1 cellular context compared by ENCODE assay signal in the genomic region with DNA sequence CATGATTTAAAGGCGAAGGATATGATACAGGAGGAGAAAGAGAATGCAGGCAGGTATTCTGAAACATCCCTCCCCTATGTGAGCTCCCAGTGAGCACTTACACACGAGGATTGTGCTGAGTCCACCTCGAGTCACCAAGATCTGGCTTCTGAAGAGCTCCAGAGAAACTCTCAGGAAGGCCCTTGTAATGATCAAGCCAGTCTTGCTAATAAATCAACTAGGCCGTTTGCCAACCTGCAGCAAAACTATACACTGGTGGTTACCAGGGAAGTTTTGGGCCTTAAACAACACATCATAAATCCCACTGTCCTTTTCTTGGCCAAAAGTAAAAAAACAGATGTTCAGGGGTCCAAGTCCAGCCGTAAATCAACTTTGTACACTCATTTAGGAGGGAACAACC.
TF ChIP-seq lines count a peak whose summit lies in the region.

No MANE protein-coding gene starts in this region.

TF ChIP-seq in IMR-90, 13 proteins besides CTCF, POLR2A, EP300 and RAD21:
- TF ChIP-seq SMC3 (IDR thresholded peaks at IDR 0.05; ENCODE audit: low read depth, low read length) (no peak), CEBPB (IDR thresholded peaks at IDR 0.05; ENCODE audit: low read depth, low read length) (no peak), ELK1 (IDR thresholded peaks at IDR 0.05; ENCODE audit: borderline replicate concordance, low read depth, low read length) (no peak), FOS (IDR thresholded peaks at IDR 0.05; ENCODE audit: low read depth, low read length) (no peak), RCOR1 (IDR thresholded peaks at IDR 0.05; ENCODE audit: insufficient replicate concordance, low read length) (no peak), RFX5 (IDR thresholded peaks at IDR 0.05; ENCODE audit: low read depth, low read length) (no peak), MXI1 (IDR thresholded peaks at IDR 0.05; ENCODE audit: borderline replicate concordance, low read depth, low read length) (no peak), NFE2L2 (IDR thresholded peaks at IDR 0.05; ENCODE audit: low read depth, low read length) (no peak), MAZ (IDR thresholded peaks at IDR 0.05; ENCODE audit: borderline replicate concordance, low read depth, low read length) (no peak), BHLHE40 (IDR thresholded peaks at IDR 0.05; ENCODE audit: low read depth, low read length) (no peak)
- TF ChIP-seq, protein P1, sequence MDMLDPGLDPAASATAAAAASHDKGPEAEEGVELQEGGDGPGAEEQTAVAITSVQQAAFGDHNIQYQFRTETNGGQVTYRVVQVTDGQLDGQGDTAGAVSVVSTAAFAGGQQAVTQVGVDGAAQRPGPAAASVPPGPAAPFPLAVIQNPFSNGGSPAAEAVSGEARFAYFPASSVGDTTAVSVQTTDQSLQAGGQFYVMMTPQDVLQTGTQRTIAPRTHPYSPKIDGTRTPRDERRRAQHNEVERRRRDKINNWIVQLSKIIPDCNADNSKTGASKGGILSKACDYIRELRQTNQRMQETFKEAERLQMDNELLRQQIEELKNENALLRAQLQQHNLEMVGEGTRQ (IDR thresholded peaks at IDR 0.05; ENCODE audit: low read depth, low read length): no peak
